Comparison of ENCODE assay signal across 9 cellular contexts in genomic region chr1:81237531-81238528, GRCh38.
DNase-seq lines count a peak whose midpoint lies in the region; ATAC-seq and TF ChIP-seq lines count a peak whose summit lies in the region.
"Had no signal": no experiment of that assay in that cellular context is flagged by ENCODE, and none has a peak within 500 bp of the region (broad histone marks: within the 10 kb centered on the region; RNA-seq: fewer than 3 reads in every experiment).

No MANE protein-coding gene starts in this region.

- peaks cover 13% of the 10 kb centered on the region for H3K4me1 Mint-ChIP-seq in stimulated activated memory B cell treated with anti-CD40 and anti-IgM and Interleukin-4, amounts not matched to agents 10 μg/mL and 1 μg/mL and 100 μg/mL, for 72 hours
- peaks cover 0 to 2% (median 0%) of the 10 kb centered on the region in 4 donors for H3K4me1 Mint-ChIP-seq in CD4-positive, alpha-beta memory T cell

- POLR2A ChIA-PET in CD4-positive, alpha-beta memory T cell (lab: Charles Lee; ENCODE audit: partially characterized antibody): no interaction called here

- no peak for TF ChIP-seq POLR2A in gastroesophageal sphincter (IDR thresholded peaks at IDR 0.05)

- DNase-seq in heart right ventricle (no peak), right atrium auricular region (ENCODE audit: low spot score) (no peak), kidney tubule cell (ENCODE audit: low spot score) (peak; percentile 70)
- no peak for DNase-seq in CD4-positive, alpha-beta memory T cell
- DNase-seq: stimulated activated naive CD4-positive, alpha-beta T cell treated with Interleukin-2 at 50 U/mL for 16 hours had no signal

- no peaks in the 10 kb centered on the region for H3K27me3 Mint-ChIP-seq in stimulated activated memory B cell treated with anti-CD40 and anti-IgM and Interleukin-4, amounts not matched to agents 10 μg/mL and 1 μg/mL and 100 μg/mL, for 72 hours
- H3K27me3 Mint-ChIP-seq in CD4-positive, alpha-beta memory T cell: no peaks in the 10 kb centered on the region

- H3K27ac ChIP-seq in heart right ventricle: peak overlapping the region in 1 of 10 donors; percentile 36
- H3K27ac ChIP-seq in right atrium auricular region: peak overlapping the region in 1 of 2 donors; percentile 26
- H3K27ac ChIP-seq in gastroesophageal sphincter: no peak overlapping the region
- H3K27ac ChIP-seq in CD4-positive, alpha-beta memory T cell (ENCODE audit: low read depth, low read length): no peak overlapping the region

- intact Hi-C loops in heart right ventricle (cut with DNase I): no loop called here
- intact Hi-C loops in CD4-positive, alpha-beta memory T cell (cut with micrococcal nuclease): no loop called here

- H3K27ac Mint-ChIP-seq in stimulated activated memory B cell treated with anti-CD40 and anti-IgM and Interleukin-4, amounts not matched to agents 10 μg/mL and 1 μg/mL and 100 μg/mL, for 72 hours: no peak overlapping the region
- no peak overlapping the region for H3K27ac Mint-ChIP-seq in CD4-positive, alpha-beta memory T cell

- peak overlapping the region in 8 of 10 donors; percentile 2 to 40 (median 25) for H3K4me3 ChIP-seq in heart right ventricle
- H3K4me3 ChIP-seq in right atrium auricular region: peak overlapping the region in 1 of 2 donors; percentile 28
- H3K4me3 ChIP-seq in WI38 (ENCODE audit: low read depth, low read length): peak overlapping the region; percentile 52
- H3K4me3 ChIP-seq in gastroesophageal sphincter: no peak overlapping the region
- H3K4me3 ChIP-seq in CD4-positive, alpha-beta memory T cell (ENCODE audit: low read length in 2 of 2): no peak overlapping the region

- CTCF ChIA-PET in CD4-positive, alpha-beta memory T cell (lab: Charles Lee; ENCODE audit: partially characterized antibody): no interaction called here

- H3K9me3 Mint-ChIP-seq in stimulated activated memory B cell treated with anti-CD40 and anti-IgM and Interleukin-4, amounts not matched to agents 10 μg/mL and 1 μg/mL and 100 μg/mL, for 72 hours: no peaks in the 10 kb centered on the region
- H3K9me3 Mint-ChIP-seq in CD4-positive, alpha-beta memory T cell: peaks cover 0 to 2% (median 0%) of the 10 kb centered on the region in 8 donors

- WGBS in heart right ventricle, 2 donors: 37 to 44% methylated on average over 11 of the region's 11 CpGs
- WGBS in gastroesophageal sphincter (ENCODE audit: low coverage in 1 of 2), 2 donors: 48 to 66% methylated on average over 11 of the region's 11 CpGs

- ATAC-seq in heart right ventricle: peak in 1 of 8 donors; percentile 42
- ATAC-seq in gastroesophageal sphincter: no peak
- ATAC-seq in stimulated activated memory B cell treated with anti-CD40 and anti-IgM and Interleukin-4, amounts not matched to agents 10 μg/mL and 1 μg/mL and 100 μg/mL, for 72 hours: no peak
- no peak for ATAC-seq in GM21526 (IDR thresholded peaks at IDR 0.05; ENCODE audit: low FRiP score, unreplicated experiment)

- H3K36me3 Mint-ChIP-seq in stimulated activated memory B cell treated with anti-CD40 and anti-IgM and Interleukin-4, amounts not matched to agents 10 μg/mL and 1 μg/mL and 100 μg/mL, for 72 hours: no peaks in the 10 kb centered on the region
- H3K36me3 Mint-ChIP-seq in CD4-positive, alpha-beta memory T cell: no peaks in the 10 kb centered on the region

- TF ChIP-seq CTCF in heart right ventricle (IDR thresholded peaks at IDR 0.05) (no peak), right atrium auricular region (IDR thresholded peaks at IDR 0.05) (no peak), WI38 (IDR thresholded peaks at IDR 0.05; ENCODE audit: low read depth, low read length) (no peak), gastroesophageal sphincter (IDR thresholded peaks at IDR 0.05) (no peak)

- no peaks in the 10 kb centered on the region for H3K9me3 ChIP-seq in heart right ventricle
- H3K9me3 ChIP-seq in right atrium auricular region: no peaks in the 10 kb centered on the region
- no peaks in the 10 kb centered on the region for H3K9me3 ChIP-seq in gastroesophageal sphincter
- H3K9me3 ChIP-seq in CD4-positive, alpha-beta memory T cell (ENCODE audit: control insufficient read depth in 1 of 2, low read length in 2 of 2): no peaks in the 10 kb centered on the region

- no peaks in the 10 kb centered on the region for H3K36me3 ChIP-seq in heart right ventricle
- no peaks in the 10 kb centered on the region for H3K36me3 ChIP-seq in right atrium auricular region
- H3K36me3 ChIP-seq in gastroesophageal sphincter: no peaks in the 10 kb centered on the region
- no peaks in the 10 kb centered on the region for H3K36me3 ChIP-seq in CD4-positive, alpha-beta memory T cell (ENCODE audit: insufficient read depth, low read length)

- H3K4me1 ChIP-seq in heart right ventricle: peaks cover 0 to 14% (median 6%) of the 10 kb centered on the region in 9 donors
- peaks cover 0 to 18% of the 10 kb centered on the region in 2 donors for H3K4me1 ChIP-seq in right atrium auricular region
- peaks cover 0 to 12% (median 0%) of the 10 kb centered on the region in 3 donors for H3K4me1 ChIP-seq in gastroesophageal sphincter
- no peaks in the 10 kb centered on the region for H3K4me1 ChIP-seq in CD4-positive, alpha-beta memory T cell (ENCODE audit: insufficient read depth, low read length)

- H3K4me3 Mint-ChIP-seq in stimulated activated memory B cell treated with anti-CD40 and anti-IgM and Interleukin-4, amounts not matched to agents 10 μg/mL and 1 μg/mL and 100 μg/mL, for 72 hours: no peak overlapping the region
- H3K4me3 Mint-ChIP-seq in CD4-positive, alpha-beta memory T cell: peak overlapping the region in 1 of 8 donors; percentile 37

- TF ChIP-seq EP300 in gastroesophageal sphincter (IDR thresholded peaks at IDR 0.05): no peak

- H3K27me3 ChIP-seq in heart right ventricle: peaks cover 0 to 16% (median 0%) of the 10 kb centered on the region in 7 donors
- H3K27me3 ChIP-seq in right atrium auricular region: no peaks in the 10 kb centered on the region
- no peaks in the 10 kb centered on the region for H3K27me3 ChIP-seq in gastroesophageal sphincter
- H3K27me3 ChIP-seq in CD4-positive, alpha-beta memory T cell (ENCODE audit: insufficient read depth, low read length): no peaks in the 10 kb centered on the region

Comparison
In these comparisons a context has a peak if more than half of its experiments do, and no peak if none do; other contexts are left out.
1. H3K4me3 ChIP-seq: peak in heart right ventricle (8 of 10) and WI38 (single experiment); none in gastroesophageal sphincter (0 of 2) and CD4-positive, alpha-beta memory T cell (0 of 2).